Comparison of ENCODE assay signal across 5 cellular contexts in genomic region chr2:26655120-26655519, GRCh38. TPM values are rescaled to one million over a fixed set of nuclear protein-coding genes. Genes with fewer than 3 reads are reported as not detected.
"Had no signal": no experiment of that assay in that cellular context is flagged by ENCODE, and none has a peak within 500 bp of the region (broad histone marks: within the 10 kb centered on the region; RNA-seq: fewer than 3 reads in every experiment).

No MANE protein-coding gene starts in this region.

RNA-seq across cellular contexts. Expression of gene CIB4, which starts 14.0 kb away (rescaled TPM):
- total RNA-seq: GM23248, H4, H7, HT-29 had no signal
- polyA plus RNA-seq: GM23248, IgD-negative memory B cell had no signal

RNA-seq across cellular contexts. Expression of gene KCNK3, which starts 37.4 kb away (rescaled TPM):
- total RNA-seq: GM23248, HT-29 had no signal
- polyA plus RNA-seq: GM23248, IgD-negative memory B cell had no signal
